In genomic region chr10:129465796-129466702, GRCh38 we compare ENCODE assay signal across 8 cellular contexts. TPM values are rescaled to one million over a fixed set of nuclear protein-coding genes. Genes with fewer than 3 reads are reported as not detected.
DNase-seq lines count a peak whose midpoint lies in the region; ATAC-seq and TF ChIP-seq lines count a peak whose summit lies in the region.

No MANE protein-coding gene starts in this region.

- 78 to 96% (median 86%) methylated on average over 13 to 21 of the region's 21 CpGs for WGBS in stomach, 5 donors

- no peak overlapping the region for H3K27ac ChIP-seq in cardiac muscle cell
- peak overlapping the region; percentile 84 for H3K27ac ChIP-seq in WERI-Rb-1
- H3K27ac ChIP-seq in right atrium auricular region, result peak overlapping the region; percentile 63 to 75
- H3K27ac ChIP-seq in stomach, result peak overlapping the region; percentile 75 to 87 (median 83)

- H3K4me3 ChIP-seq in cardiac muscle cell (peak overlapping the region; percentile 56), WERI-Rb-1 (ENCODE audit: low read depth, low read length) (peak overlapping the region; percentile 49), right atrium auricular region (peak overlapping the region; percentile 62 to 84), stomach (peak overlapping the region; percentile 67 to 83 (median 70))

- intact Hi-C loops in Right ventricle myocardium inferior (cut with DNase I), result loop anchor here (10.0 kb wide), 1 partner anchor 499 kb away; the partner anchor contains the start of gene EBF3
- intact Hi-C loops in stomach (cut with DNase I; ENCODE audit: low total_unique reads), result loop anchor here (10.0 kb wide), 1 partner anchor 649 kb away; the partner anchor contains the start of gene C10orf143
- intact Hi-C loops in posterior cingulate gyrus (cut with DNase I), result loop anchor here (10.0 kb wide), 1 partner anchor 649 kb away; the partner anchor contains the start of gene C10orf143

- no peaks in the 10 kb centered on the region for H3K4me1 ChIP-seq in cardiac muscle cell (ENCODE audit: low read depth)
- H3K4me1 ChIP-seq in right atrium auricular region, result peaks cover 0 to 17% of the 10 kb centered on the region in 2 donors
- peaks cover 11 to 29% (median 20%) of the 10 kb centered on the region in 4 donors for H3K4me1 ChIP-seq in stomach

- TF ChIP-seq POLR2A in stomach (IDR thresholded peaks at IDR 0.05), result no peak

- no peaks in the 10 kb centered on the region for H3K36me3 ChIP-seq in cardiac muscle cell
- H3K36me3 ChIP-seq in WERI-Rb-1, result no peaks in the 10 kb centered on the region
- H3K36me3 ChIP-seq in right atrium auricular region, result no peaks in the 10 kb centered on the region
- peaks cover 0 to 9% (median under 1%) of the 10 kb centered on the region in 4 donors for H3K36me3 ChIP-seq in stomach

- TF ChIP-seq EP300 in stomach (IDR thresholded peaks at IDR 0.05), result no peak

- TF ChIP-seq CTCF in cardiac muscle cell (IDR thresholded peaks at IDR 0.05; ENCODE audit: low read depth, low read length), result no peak
- no peak for TF ChIP-seq CTCF in WERI-Rb-1 (IDR thresholded peaks at IDR 0.05; ENCODE audit: low read depth, low read length)
- no peak for TF ChIP-seq CTCF in right atrium auricular region (IDR thresholded peaks at IDR 0.05)
- TF ChIP-seq CTCF in stomach (IDR thresholded peaks at IDR 0.05), result no peak

- H3K27me3 ChIP-seq in cardiac muscle cell (no peaks in the 10 kb centered on the region), WERI-Rb-1 (ENCODE audit: insufficient read depth, low read depth, severe bottlenecking) (no peaks in the 10 kb centered on the region), right atrium auricular region (no peaks in the 10 kb centered on the region), stomach (peaks cover 0 to 3% (median 0%) of the 10 kb centered on the region in 3 donors)

- H3K9me3 ChIP-seq in cardiac muscle cell (ENCODE audit: low read depth) (no peaks in the 10 kb centered on the region), WERI-Rb-1 (ENCODE audit: severe bottlenecking) (no peaks in the 10 kb centered on the region), right atrium auricular region (no peaks in the 10 kb centered on the region), stomach (no peaks in the 10 kb centered on the region)

- ATAC-seq in Right ventricle myocardium inferior, result no peak
- no peak for ATAC-seq in HG02610 (IDR thresholded peaks at IDR 0.05; ENCODE audit: unreplicated experiment)
- ATAC-seq in HG02798 (IDR thresholded peaks at IDR 0.05; ENCODE audit: poor library complexity, unreplicated experiment), result no peak

- DNase-seq in cardiac muscle cell (ENCODE audit: low read depth in 1 of 2, low spot score in 1 of 2), result no peak
- DNase-seq in Right ventricle myocardium inferior (ENCODE audit: missing footprints), result no peak
- DNase-seq in WERI-Rb-1, result peak; percentile 13
- peak; percentile 49 for DNase-seq in right atrium auricular region (ENCODE audit: low spot score)
- no peak for DNase-seq in stomach
- DNase-seq in posterior cingulate gyrus, result no peak

RNA-seq across cellular contexts. Expression of gene MGMT, which starts 1.0 kb away (rescaled TPM):
- total RNA-seq in cardiac muscle cell (19.1 and 28.0 TPM in 2 replicates), Right ventricle myocardium inferior (14.5 TPM), right atrium auricular region (10 to 100 TPM; 18.2 to 19.2 TPM), stomach (10 to 100 TPM in 3 of 5 donors, 1 to 10 TPM in 2; 1.2 to 37.8 (median 18.3) TPM)
- polyA plus RNA-seq in cardiac muscle cell (21.8 and 48.8 TPM in 2 replicates), stomach (10 to 100 TPM; 17.8 to 31.3 (median 24.3) TPM)

Comparison
In these comparisons a context has a peak if more than half of its experiments do, and no peak if none do; other contexts are left out.
1. DNase-seq: peak in WERI-Rb-1 (single experiment) and right atrium auricular region (single experiment); none in cardiac muscle cell (0 of 2), Right ventricle myocardium inferior (single experiment), stomach (single experiment) and posterior cingulate gyrus (0 of 10).
2. Peak in every context shown above with its lines, with median percentiles within 50 percentile points of each other: H3K4me3 ChIP-seq.